Comparison of ENCODE assay signal across 15 cellular contexts in genomic region chr3:53682807-53683206, GRCh38.
A peak's percentile ranks its signal among the peaks of the same experiment; 100 is the strongest.
DNase-seq lines count a peak whose midpoint lies in the region; ATAC-seq and TF ChIP-seq lines count a peak whose summit lies in the region.
"Had no signal": no experiment of that assay in that cellular context is flagged by ENCODE, and none has a peak within 500 bp of the region (broad histone marks: within the 10 kb centered on the region; RNA-seq: fewer than 3 reads in every experiment).

No MANE protein-coding gene starts in this region.

- peak overlapping the region in 1 of 3 donors; percentile 48 for H3K9ac ChIP-seq in skeletal muscle tissue (ENCODE audit: low read depth in 1 of 3, low read length in 3 of 3)
- H3K9ac ChIP-seq: BLaER1, GM23248 had no signal

- peaks cover 6% of the 10 kb centered on the region for H3K4me1 Mint-ChIP-seq in dendritic cell treated with granulocyte-macrophage colony-stimulating factor and Interleukin-4, amounts not matched to agents 40 ng/mL and 50 ng/mL, for 4 days (ENCODE audit: low read depth)
- H3K4me1 Mint-ChIP-seq: CD8-positive, alpha-beta memory T cell had no signal

- peak; percentile 38 for ATAC-seq in Right ventricle myocardium superior (ENCODE audit: poor library complexity)
- ATAC-seq in Right ventricle myocardium inferior, result no peak
- peak in 3 of 4 donors; percentile 20 to 52 (median 24) for ATAC-seq in right lobe of liver
- ATAC-seq: GM12878 had no signal

- H3K27ac ChIP-seq in right lobe of liver, result no peak overlapping the region
- peak overlapping the region; percentile 79 for H3K27ac ChIP-seq in skeletal muscle tissue (ENCODE audit: low read depth, low read length)
- H3K27ac ChIP-seq: BLaER1, GM23248, HL-60 had no signal

- no peak for DNase-seq in Right ventricle myocardium superior
- no peak for DNase-seq in Right ventricle myocardium inferior (ENCODE audit: missing footprints)
- no peak for DNase-seq in right lobe of liver
- DNase-seq in T-helper 9 cell, result no peak
- no peak for DNase-seq in T-helper 2 cell
- DNase-seq: 8988T; AML-193; CD8-positive, alpha-beta memory T cell; DMS 273 treated with DMSO at 0.1 percent for 48 hours; GM23248 had no signal

- no peaks in the 10 kb centered on the region for H3K9me3 Mint-ChIP-seq in dendritic cell treated with granulocyte-macrophage colony-stimulating factor and Interleukin-4, amounts not matched to agents 40 ng/mL and 50 ng/mL, for 4 days
- H3K9me3 Mint-ChIP-seq: CD8-positive, alpha-beta memory T cell had no signal

- peaks cover 49% of the 10 kb centered on the region for H3K27me3 Mint-ChIP-seq in dendritic cell treated with granulocyte-macrophage colony-stimulating factor and Interleukin-4, amounts not matched to agents 40 ng/mL and 50 ng/mL, for 4 days

- H3K36me3 ChIP-seq in right lobe of liver (no peaks in the 10 kb centered on the region), skeletal muscle tissue (ENCODE audit: control insufficient read depth in 3 of 3, insufficient read depth in 3 of 3, low read length in 3 of 3) (no peaks in the 10 kb centered on the region)
- H3K36me3 ChIP-seq: BLaER1 had no signal

- H3K27me3 ChIP-seq in right lobe of liver, result no peaks in the 10 kb centered on the region
- no peaks in the 10 kb centered on the region for H3K27me3 ChIP-seq in skeletal muscle tissue (ENCODE audit: control insufficient read depth in 3 of 3, insufficient read depth in 3 of 3, low read length in 3 of 3)
- H3K27me3 ChIP-seq: BLaER1 had no signal

- H3K36me3 Mint-ChIP-seq in dendritic cell treated with granulocyte-macrophage colony-stimulating factor and Interleukin-4, amounts not matched to agents 40 ng/mL and 50 ng/mL, for 4 days (ENCODE audit: low read depth), result no peaks in the 10 kb centered on the region
- H3K36me3 Mint-ChIP-seq: CD8-positive, alpha-beta memory T cell had no signal

- TF ChIP-seq CTCF in right lobe of liver (IDR thresholded peaks at IDR 0.05), result no peak

- intact Hi-C loops in Right ventricle myocardium superior (cut with DNase I) (no loop called here), Right ventricle myocardium inferior (cut with DNase I) (no loop called here), right lobe of liver (cut with DNase I) (no loop called here)
- intact Hi-C loops in dendritic cell treated with granulocyte-macrophage colony-stimulating factor and Interleukin-4, amounts not matched to agents 40 ng/mL and 50 ng/mL, for 4 days (cut with micrococcal nuclease), result no loop called here

- WGBS in right lobe of liver (ENCODE audit: insufficient coverage, low coverage, low lambda C conversion rate, missing lambda C conversion rate), result 21% methylated on average over 3 of the region's 3 CpGs

- TF ChIP-seq POLR2A in right lobe of liver (IDR thresholded peaks at IDR 0.05), result no peak

- H3K4me3 ChIP-seq in right lobe of liver, result no peak overlapping the region
- peak overlapping the region in 1 of 3 donors; percentile 24 for H3K4me3 ChIP-seq in skeletal muscle tissue (ENCODE audit: low read length in 3 of 3)
- H3K4me3 ChIP-seq: BLaER1, GM12878, GM23248 had no signal

- no peaks in the 10 kb centered on the region for H3K4me1 ChIP-seq in right lobe of liver
- peaks cover 5 to 30% (median 10%) of the 10 kb centered on the region in 3 donors for H3K4me1 ChIP-seq in skeletal muscle tissue (ENCODE audit: control insufficient read depth in 3 of 3, insufficient read depth in 3 of 3, low read length in 3 of 3)
- H3K4me1 ChIP-seq: BLaER1 had no signal

- H3K9me3 ChIP-seq in right lobe of liver (no peaks in the 10 kb centered on the region), skeletal muscle tissue (ENCODE audit: control insufficient read depth in 3 of 3, low read length in 3 of 3) (no peaks in the 10 kb centered on the region)
- H3K9me3 ChIP-seq: BLaER1 had no signal

- H3K27ac Mint-ChIP-seq in dendritic cell treated with granulocyte-macrophage colony-stimulating factor and Interleukin-4, amounts not matched to agents 40 ng/mL and 50 ng/mL, for 4 days, result peak overlapping the region; percentile 22
- H3K27ac Mint-ChIP-seq: CD8-positive, alpha-beta memory T cell had no signal

- no peak overlapping the region for H3K4me3 Mint-ChIP-seq in dendritic cell treated with granulocyte-macrophage colony-stimulating factor and Interleukin-4, amounts not matched to agents 40 ng/mL and 50 ng/mL, for 4 days
- H3K4me3 Mint-ChIP-seq: CD8-positive, alpha-beta memory T cell had no signal
